In the genomic region with DNA sequence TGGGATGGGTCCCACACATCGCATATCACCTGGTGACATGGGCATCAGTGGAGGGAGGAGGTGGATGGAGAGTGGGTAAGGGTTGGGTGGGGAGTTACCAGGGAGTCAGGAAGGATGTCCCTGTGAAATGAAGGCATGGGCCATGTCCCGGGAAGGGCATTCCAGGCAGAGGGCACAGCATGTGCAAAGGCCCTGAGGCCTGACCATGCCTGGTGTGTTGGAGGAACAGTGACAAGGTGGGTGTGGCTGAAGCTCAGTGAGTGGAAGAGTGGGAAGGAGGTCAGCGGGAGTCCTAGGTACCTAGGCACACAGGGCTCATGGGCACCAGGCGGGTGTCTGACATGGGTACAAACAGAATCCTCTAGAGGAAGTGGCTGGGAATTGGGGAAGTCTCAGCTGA, we compare ENCODE assay signal across 20 cellular contexts.
"Had no signal": no experiment of that assay in that cellular context is flagged by ENCODE, and none has a peak within 500 bp of the region (broad histone marks: within the 10 kb centered on the region; RNA-seq: fewer than 3 reads in every experiment).

No MANE protein-coding gene starts in this region.

- H3K36me3 ChIP-seq: heart right ventricle, pancreas, suprapubic skin, thyroid gland, upper lobe of left lung, uterus had no signal

- H3K27ac Mint-ChIP-seq: natural killer cell, progenitor cell of endocrine pancreas had no signal

- H3K9me3 Mint-ChIP-seq: natural killer cell, neural crest cell had no signal

- ATAC-seq: esophagus mucosa; heart right ventricle; left lobe of liver; mucosa of descending colon; natural killer cell; pancreas; right cardiac atrium; stimulated activated naive CD8-positive, alpha-beta T cell treated with anti-CD3 and anti-CD28 coated beads, Interleukin-15, Interleukin-2, amounts not matched to agents 100 U/mL and 50 U/mL, for 24 hours had no signal

- H3K27me3 ChIP-seq: heart right ventricle, pancreas, suprapubic skin, thyroid gland, upper lobe of left lung, uterus had no signal

- H3K4me3 ChIP-seq: heart right ventricle, mucosa of descending colon, pancreas, smooth muscle cell, suprapubic skin, thyroid gland, upper lobe of left lung, uterus had no signal

- DNase-seq: cortex of kidney; effector memory CD4-positive, alpha-beta T cell; heart right ventricle; hypothalamus; mucosa of descending colon; natural killer cell; occipital lobe; pancreas; stimulated activated CD4-positive, alpha-beta T cell treated with anti-CD3 and anti-CD28 coated beads, Interleukin-2, amount 100 ng/mL, for 48 hours; stimulated activated naive CD8-positive, alpha-beta T cell treated with anti-CD3 and anti-CD28 coated beads, Interleukin-15, Interleukin-2, amounts not matched to agents 100 U/mL and 50 U/mL, for 24 hours; thyroid gland; upper lobe of left lung; uterus had no signal

- H3K4me3 Mint-ChIP-seq: natural killer cell, neural crest cell had no signal

- H3K36me3 Mint-ChIP-seq: natural killer cell had no signal

- H3K9me3 ChIP-seq: mucosa of descending colon, pancreas, suprapubic skin, thyroid gland, upper lobe of left lung, uterus had no signal

- H3K4me1 ChIP-seq: pancreas had no signal

- H3K27ac ChIP-seq: heart right ventricle, pancreas, suprapubic skin, thyroid gland, upper lobe of left lung, uterus had no signal

- H3K4me2 ChIP-seq: smooth muscle cell had no signal
